ENCODE assay signal across 11 cellular contexts in the genomic region with DNA sequence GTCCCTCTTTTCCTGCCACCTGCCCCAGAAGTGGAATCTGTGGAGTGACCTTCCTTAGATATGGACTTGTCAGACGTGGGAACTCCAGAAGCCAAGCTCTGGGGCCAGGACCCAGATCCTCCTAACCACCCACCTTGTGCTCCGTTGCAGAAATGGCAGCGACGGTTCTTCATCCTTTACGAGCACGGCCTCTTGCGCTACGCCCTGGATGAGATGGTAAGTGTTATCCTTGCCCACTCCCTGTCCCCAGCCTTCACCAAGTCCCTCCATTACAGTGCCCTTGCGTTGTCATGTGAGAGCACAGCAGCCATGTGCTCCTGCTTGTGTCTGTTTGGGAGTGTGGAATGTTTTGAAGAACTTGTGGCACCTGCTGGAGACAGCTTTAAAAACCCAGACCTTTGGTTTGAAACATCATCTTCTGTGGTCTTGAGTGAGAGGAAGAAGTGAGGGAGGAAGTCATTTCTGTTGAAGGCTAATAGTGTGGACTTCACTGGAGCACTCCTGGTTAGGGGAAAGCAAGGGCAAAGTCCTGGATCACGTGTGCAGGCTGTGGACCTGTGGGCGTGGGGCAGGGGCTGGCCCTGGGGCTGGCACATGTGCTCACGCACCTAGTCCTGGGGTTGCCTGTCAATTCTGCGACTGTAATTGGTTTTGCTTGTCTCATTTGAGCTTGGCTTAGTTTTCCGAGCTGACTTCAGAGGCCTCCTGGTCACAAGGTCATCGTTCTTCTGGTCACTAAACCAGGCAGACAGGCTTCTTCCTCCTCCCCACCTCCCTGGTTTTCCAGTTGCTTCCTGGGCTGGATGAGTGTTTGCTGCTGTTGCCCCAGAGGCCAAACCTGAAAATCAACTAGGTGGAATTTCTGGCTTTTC. TPM values are rescaled to one million over a fixed set of nuclear protein-coding genes. Genes with fewer than 3 reads are reported as not detected.
DNase-seq lines count a peak whose midpoint lies in the region; TF ChIP-seq lines count a peak whose summit lies in the region.
"Had no signal": no experiment of that assay in that cellular context is flagged by ENCODE, and none has a peak within 500 bp of the region (broad histone marks: within the 10 kb centered on the region; RNA-seq: fewer than 3 reads in every experiment).

No MANE protein-coding gene starts in this region.

- TF ChIP-seq CTCF in PC-9 (conservative IDR thresholded peaks at IDR 0.05) (no peak), chondrocyte (IDR thresholded peaks at IDR 0.05) (no peak), tibial artery (IDR thresholded peaks at IDR 0.05) (no peak)

- H2BK5ac ChIP-seq in mesendoderm (ENCODE audit: low read length) = no peak overlapping the region

- no peak overlapping the region for H3K18ac ChIP-seq in mesendoderm (ENCODE audit: low read length)

- no peak overlapping the region for H3K4ac ChIP-seq in mesendoderm (ENCODE audit: low read depth, low read length)

- H2AFZ ChIP-seq in PC-9 = no peak overlapping the region

- H3K9me3 ChIP-seq in PC-9 (ENCODE audit: insufficient read depth, low read depth) (no peaks in the 10 kb centered on the region), tibial artery (no peaks in the 10 kb centered on the region)

- H3K23ac ChIP-seq in mesendoderm (ENCODE audit: low read length) = no peak overlapping the region

- peaks cover 59% of the 10 kb centered on the region for H3K79me1 ChIP-seq in mesendoderm (ENCODE audit: low read length)

- H2BK15ac ChIP-seq in mesendoderm (replicated peaks; ENCODE audit: low read depth) = no peak overlapping the region

- H3K4me1 Mint-ChIP-seq in chondrocyte (ENCODE audit: low read depth) = peaks cover 65% of the 10 kb centered on the region

- H3K4me1 ChIP-seq in PC-9 (replicated peaks; ENCODE audit: insufficient read depth) = peaks cover 79% of the 10 kb centered on the region
- H3K4me1 ChIP-seq in mesendoderm (ENCODE audit: control insufficient read depth, low read depth, low read length) = peaks cover 2% of the 10 kb centered on the region
- peaks cover 3 to 100% (median 84%) of the 10 kb centered on the region in 4 donors for H3K4me1 ChIP-seq in tibial artery

- no peak overlapping the region for H4K8ac ChIP-seq in mesendoderm (ENCODE audit: low read depth, low read length)

- intact Hi-C loops in PC-9 (cut with micrococcal nuclease; ENCODE audit: unreplicated experiment) = loop anchor here (1.0 kb wide), 2 partner anchors 15 to 27 kb away; no protein-coding TSS in a partner anchor
- intact Hi-C loops in tibial artery (cut with DNase I; ENCODE audit: low total_unique reads) = no loop called here

- peaks cover 55% of the 10 kb centered on the region for H3K36me3 ChIP-seq in PC-9 (ENCODE audit: low read depth)
- H3K36me3 ChIP-seq in mesendoderm (ENCODE audit: control insufficient read depth, insufficient read depth, low read length) = peaks cover 5% of the 10 kb centered on the region
- H3K36me3 ChIP-seq in tibial artery = peaks cover 7 to 40% (median 16%) of the 10 kb centered on the region in 3 donors

- no peaks in the 10 kb centered on the region for H3K9me2 ChIP-seq in PC-9 (ENCODE audit: insufficient read depth)

- H3F3A ChIP-seq in PC-9 (ENCODE audit: insufficient read depth, low read depth) = peaks cover 96% of the 10 kb centered on the region

- H3K4me3 ChIP-seq in PC-9 (peak overlapping the region; percentile 36; the same call in 1 of the 2 replicates), mesendoderm (ENCODE audit: low read length) (no peak overlapping the region), tibial artery (no peak overlapping the region)

- H3K9ac ChIP-seq in mesendoderm (ENCODE audit: low read length) = no peak overlapping the region

- H3K27me3 ChIP-seq in PC-9 (ENCODE audit: insufficient read depth, low read depth) = no peaks in the 10 kb centered on the region
- no peaks in the 10 kb centered on the region for H3K27me3 ChIP-seq in mesendoderm (ENCODE audit: insufficient read depth, low read length, poor library complexity)
- no peaks in the 10 kb centered on the region for H3K27me3 ChIP-seq in tibial artery

- H3K79me2 ChIP-seq in PC-9 (ENCODE audit: low read depth) = peaks cover 96% of the 10 kb centered on the region
- peaks cover 28% of the 10 kb centered on the region for H3K79me2 ChIP-seq in mesendoderm (ENCODE audit: control insufficient read depth, insufficient read depth, low read length)

- H3K4me3 Mint-ChIP-seq in chondrocyte (ENCODE audit: unreplicated experiment) = no peak overlapping the region
- H3K4me3 Mint-ChIP-seq: CD4-positive, alpha-beta memory T cell had no signal

- no CpG with 5 or more reads among the region's 15 CpGs for WGBS in mesendoderm (ENCODE audit: extremely low coverage, insufficient coverage, low lambda C conversion rate)

- H3K27me3 Mint-ChIP-seq in chondrocyte (ENCODE audit: low read depth) = no peaks in the 10 kb centered on the region
- H3K27me3 Mint-ChIP-seq: CD4-positive, alpha-beta memory T cell had no signal

- POLR2A ChIA-PET in PC-9 (lab: Charles Lee; ENCODE audit: unreplicated experiment) = interaction anchor here (0.6 kb wide), 3 partner anchors 26 to 57 kb away, joined by 3 to 6 read pairs (median 4); no protein-coding TSS in a partner anchor

- H3K36me3 Mint-ChIP-seq in chondrocyte (ENCODE audit: low read depth) = peaks cover 19% of the 10 kb centered on the region

- no peak overlapping the region for H2AK5ac ChIP-seq in mesendoderm (ENCODE audit: low read length)

- H2BK120ac ChIP-seq in mesendoderm (ENCODE audit: low read depth, low read length) = no peak overlapping the region

- H3K27ac ChIP-seq in PC-9 = peak overlapping the region; percentile 85
- H3K27ac ChIP-seq in mesendoderm (ENCODE audit: low read depth, low read length) = peak overlapping the region; percentile 33
- H3K27ac ChIP-seq in tibial artery = peak overlapping the region; percentile 50 to 59

- peaks cover 76% of the 10 kb centered on the region for H4K20me1 ChIP-seq in PC-9 (ENCODE audit: insufficient read depth)

- DNase-seq in PC-9 (peak; percentile 84 to 95), chondrocyte (ENCODE audit: low spot score) (peak; percentile 53), mesendoderm (peak; percentile 30), tibial artery (peak in 1 of 2 donors; percentile 19), ureter (ENCODE audit: low spot score) (no peak), DMS79 (lab: John Stamatoyannopoulos, UW) (no peak)
- DNase-seq in activated CD4-positive, alpha-beta T cell treated with anti-CD3 and anti-CD28 coated beads, Interleukin-2, amount 50 U/mL, for 1 hour = no peak
- DNase-seq: activated CD4-positive, alpha-beta T cell treated with anti-CD3 and anti-CD28 coated beads for 48 hours; CD4-positive, alpha-beta memory T cell; GDM1; T-helper 2 cell had no signal

- H3K9me3 Mint-ChIP-seq in chondrocyte (ENCODE audit: low read depth) = no peaks in the 10 kb centered on the region
- H3K9me3 Mint-ChIP-seq: CD4-positive, alpha-beta memory T cell had no signal

- H3K27ac Mint-ChIP-seq in chondrocyte (ENCODE audit: unreplicated experiment) = no peak overlapping the region

- H3K56ac ChIP-seq in mesendoderm (ENCODE audit: low read length) = peak overlapping the region; percentile 7

- BruUV-seq in PC-9 (replicated peaks; lab: Mats Ljungman, UMichigan) = no TSS peak

- CTCF ChIA-PET in PC-9 (lab: Charles Lee) = interaction anchor here (0.6 kb wide), 1 partner anchor 53 kb away, joined by 3 read pairs; no protein-coding TSS in a partner anchor

- H3K4me2 ChIP-seq in PC-9 (peak overlapping the region; percentile 73), mesendoderm (ENCODE audit: low read length) (no peak overlapping the region)

- no peak overlapping the region for H4K5ac ChIP-seq in mesendoderm (ENCODE audit: low read length)

RNA-seq across cellular contexts. Expression of a gene that starts 35.8 kb away (rescaled TPM):
- total RNA-seq in PC-9 (2021) = 411 and 443 TPM in 2 replicates
- 197 to 352 TPM (median 345 TPM) in 3 replicates for total RNA-seq in chondrocyte
- polyA plus RNA-seq in mesendoderm (2013, experiment 1 of 2) = 95.9 TPM
- 94.7 TPM for polyA plus RNA-seq in mesendoderm (2013, experiment 2 of 2)
- 423 TPM for total RNA-seq in ureter

Comparison
In these comparisons a context has a peak if more than half of its experiments do, and no peak if none do; other contexts are left out.
1. DNase-seq: peak in PC-9 (2 of 2), chondrocyte (single experiment) and mesendoderm (single experiment); none in ureter (single experiment), activated CD4-positive, alpha-beta T cell treated with anti-CD3 and anti-CD28 coated beads, Interleukin-2, amount 50 U/mL, for 1 hour (single experiment) and DMS79 (single experiment).
2. H3K27ac ChIP-seq: peak in every context shown above with its lines; median percentile 85 in PC-9; 54 in tibial artery; 33 in mesendoderm.